Comparison of ENCODE assay signal across 1 cellular context in the genomic region with DNA sequence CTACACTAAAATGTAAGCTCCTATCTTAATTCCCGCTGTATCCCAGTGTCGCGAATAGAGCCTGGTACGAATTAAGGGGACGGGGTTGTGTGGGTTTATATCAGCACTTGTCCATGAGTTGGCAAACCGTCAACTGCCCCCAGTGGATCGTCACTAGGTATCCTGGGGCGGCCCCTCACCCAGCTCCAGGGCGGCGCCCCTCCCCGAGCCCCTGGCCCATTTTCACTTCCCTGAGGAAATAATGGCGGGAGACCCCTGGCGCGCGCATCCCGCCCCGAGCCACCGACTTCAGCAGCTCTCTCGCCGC.
TF ChIP-seq lines count a peak whose summit lies in the region.

No MANE protein-coding gene starts in this region.

TF ChIP-seq in endothelial cell of umbilical vein, 7 proteins besides CTCF, POLR2A, EP300 and RAD21:
- TF ChIP-seq, protein P1, sequence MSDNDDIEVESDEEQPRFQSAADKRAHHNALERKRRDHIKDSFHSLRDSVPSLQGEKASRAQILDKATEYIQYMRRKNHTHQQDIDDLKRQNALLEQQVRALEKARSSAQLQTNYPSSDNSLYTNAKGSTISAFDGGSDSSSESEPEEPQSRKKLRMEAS (IDR thresholded peaks at IDR 0.05; ENCODE audit: insufficient read depth, insufficient read length), result no peak
- TF ChIP-seq POLR2AphosphoS5 (IDR thresholded peaks at IDR 0.05; ENCODE audit: insufficient read depth, low read depth, low read length), result no peak
- no peak for TF ChIP-seq JUN (IDR thresholded peaks at IDR 0.05; ENCODE audit: borderline replicate concordance, insufficient read depth, insufficient read length, low read depth)
- TF ChIP-seq EZH2 (IDR thresholded peaks at IDR 0.05; ENCODE audit: borderline replicate concordance, low read depth, low read length, severe bottlenecking), result no peak
- TF ChIP-seq GATA2 (IDR thresholded peaks at IDR 0.05; ENCODE audit: insufficient read depth, insufficient read length, low read depth, low read length), result no peak
- TF ChIP-seq MYC (IDR thresholded peaks at IDR 0.05; ENCODE audit: low read depth, low read length), result no peak
- no peak for TF ChIP-seq FOS (IDR thresholded peaks at IDR 0.05; ENCODE audit: borderline replicate concordance, insufficient read depth, low read length)
